In the genomic region with DNA sequence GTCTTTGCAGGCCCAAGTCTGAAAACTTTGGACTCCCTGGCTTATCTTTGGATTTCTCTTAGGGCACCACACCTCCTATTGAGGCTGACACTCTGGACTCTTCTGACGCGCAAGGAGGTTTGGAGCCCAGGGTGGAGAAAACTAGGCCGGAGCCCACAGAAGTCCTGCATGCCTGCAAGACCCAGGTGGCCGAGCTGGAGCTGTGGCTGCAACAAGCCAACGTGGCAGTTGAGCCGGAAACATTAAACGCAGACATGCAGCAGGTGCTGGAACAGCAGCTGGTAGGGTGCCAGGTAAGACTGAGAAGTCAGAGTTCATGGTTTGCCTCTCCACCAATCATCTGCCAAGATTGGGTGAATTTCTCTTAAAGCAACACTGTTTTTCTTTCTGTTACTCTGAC, we compare ENCODE assay signal across 12 cellular contexts.
DNase-seq lines count a peak whose midpoint lies in the region; ATAC-seq, FAIRE-seq and TF ChIP-seq lines count a peak whose summit lies in the region.
"Had no signal": no experiment of that assay in that cellular context is flagged by ENCODE, and none has a peak within 500 bp of the region (broad histone marks: within the 10 kb centered on the region; RNA-seq: fewer than 3 reads in every experiment).

No MANE protein-coding gene starts in this region.

- H3K4me1 Mint-ChIP-seq in osteocyte (ENCODE audit: unreplicated experiment), result peaks cover 7% of the 10 kb centered on the region

- TF ChIP-seq CTCF in osteocyte (IDR thresholded peaks at IDR 0.05), result no peak

- no peak overlapping the region for H3K27ac Mint-ChIP-seq in osteocyte (ENCODE audit: unreplicated experiment)

- FAIRE-seq in HTR-8/SVneo (lab: Jason Lieb, UNC), result no peak

- DNase-seq in HT-29 (ENCODE audit: low spot score) (peak; percentile 9), NCI-H2196 treated with DMSO at 0.1 percent for 48 hours (lab: John Stamatoyannopoulos, UW; ENCODE audit: unreplicated experiment) (peak; percentile 87), sciatic nerve (ENCODE audit: low spot score) (no peak), HTR-8/SVneo (ENCODE audit: insufficient read length, low spot score) (no peak), cerebellum (ENCODE audit: low spot score) (no peak), osteocyte (ENCODE audit: extremely low spot score, unreplicated experiment) (no peak)
- DNase-seq: activated CD4-positive, CD25-positive, alpha-beta regulatory T cell; activated naive CD4-positive, alpha-beta T cell treated with Interleukin-2 at 50 U/mL for 16 hours; effector CD4-positive, alpha-beta T cell; IMR-90 had no signal

- H3K36me3 Mint-ChIP-seq in osteocyte (ENCODE audit: unreplicated experiment), result peaks cover 2% of the 10 kb centered on the region

- no peaks in the 10 kb centered on the region for H3K9me3 Mint-ChIP-seq in osteocyte (ENCODE audit: unreplicated experiment)

- no peaks in the 10 kb centered on the region for H3K27me3 Mint-ChIP-seq in osteocyte (ENCODE audit: unreplicated experiment)

- intact Hi-C loops in sciatic nerve (cut with DNase I), result no loop called here

- H3K4me3 Mint-ChIP-seq in osteocyte (ENCODE audit: unreplicated experiment), result no peak overlapping the region

- ATAC-seq in esophagus mucosa (peak; percentile 31), sciatic nerve (peak; percentile 64), GM21390 (IDR thresholded peaks at IDR 0.05; ENCODE audit: unreplicated experiment) (no peak)

Comparison
In these comparisons a context has a peak if more than half of its experiments do, and no peak if none do; other contexts are left out.
1. DNase-seq: peak in HT-29 (single experiment) and NCI-H2196 treated with DMSO at 0.1 percent for 48 hours (single experiment); none in sciatic nerve (single experiment), HTR-8/SVneo (single experiment), cerebellum (single experiment) and osteocyte (single experiment).